ENCODE assay signal across 19 cellular contexts in genomic region chr7:70770154-70770553, GRCh38.
"Had no signal": no experiment of that assay in that cellular context is flagged by ENCODE, and none has a peak within 500 bp of the region (broad histone marks: within the 10 kb centered on the region; RNA-seq: fewer than 3 reads in every experiment).

No MANE protein-coding gene starts in this region.

- H3K27me3 ChIP-seq: SJSA1 had no signal

- H3K4me1 ChIP-seq: SJSA1 had no signal

- H3K4me3 ChIP-seq: SJSA1, SK-N-MC had no signal

- H3K27ac ChIP-seq: SJSA1, SK-N-MC had no signal

- FAIRE-seq: RCC 7860 had no signal

- DNase-seq: Kasumi-1, KG1, MM.1S, NCI-H1092 treated with DMSO at 0.1 percent for 48 hours, NCI-H1436, NCI-H2029, NCI-H2081 treated with DMSO at 0.1 percent for 48 hours, NCI-H226, NCI-H446, NCI-H524 treated with DMSO at 0.1 percent for 48 hours, NCI-H69, NCI-H774, Right ventricle myocardium superior, RPMI8226, SIG-M5, T-helper 2 cell had no signal

- H3K36me3 ChIP-seq: SJSA1 had no signal
